Comparison of ENCODE assay signal across 6 cellular contexts in genomic region chr16:426115-426905, GRCh38.
DNase-seq lines count a peak whose midpoint lies in the region; ATAC-seq lines count a peak whose summit lies in the region.

No MANE protein-coding gene starts in this region.

- DNase-seq in EH (ENCODE audit: low read depth) (peak; percentile 15), HK-2 (ENCODE audit: unreplicated experiment) (peak; percentile 12), ecto neural progenitor cell (ENCODE audit: low spot score) (peak; percentile 61), retina (peak; percentile 69), COLO829 (ENCODE audit: low spot score) (no peak)

- ATAC-seq in GM19463 (IDR thresholded peaks at IDR 0.05; ENCODE audit: unreplicated experiment): no peak
